In genomic region chr4:110412354-110412753, GRCh38 we compare ENCODE assay signal across 27 cellular contexts.
DNase-seq lines count a peak whose midpoint lies in the region; ATAC-seq, FAIRE-seq and TF ChIP-seq lines count a peak whose summit lies in the region.
"Had no signal": no experiment of that assay in that cellular context is flagged by ENCODE, and none has a peak within 500 bp of the region (broad histone marks: within the 10 kb centered on the region; RNA-seq: fewer than 3 reads in every experiment).

No MANE protein-coding gene starts in this region.

- no peaks in the 10 kb centered on the region for H3K79me2 ChIP-seq in SK-N-SH (ENCODE audit: insufficient read depth)

- no peaks in the 10 kb centered on the region for H3K27me3 Mint-ChIP-seq in nephron (ENCODE audit: low read depth)
- H3K27me3 Mint-ChIP-seq in natural killer cell treated with Interleukin-12 subunit alpha and Interleukin-12 subunit beta and Interleukin-15 and Interleukin-18, amount 100 ng/mL, for 72 hours, result peaks cover 4 to 7% of the 10 kb centered on the region in 2 donors
- H3K27me3 Mint-ChIP-seq: IgD-negative memory B cell had no signal

- no peak overlapping the region for H3K4me3 ChIP-seq in SK-N-SH (ENCODE audit: low read depth in 2 of 2, low read length in 1 of 2)
- H3K4me3 ChIP-seq: dorsolateral prefrontal cortex, GM12878, thyroid gland had no signal

- H3K27me3 ChIP-seq in SK-N-SH (ENCODE audit: insufficient read depth), result no peaks in the 10 kb centered on the region
- H3K27me3 ChIP-seq: thyroid gland had no signal

- H3K9ac ChIP-seq in SK-N-SH, result no peak overlapping the region

- TF ChIP-seq RAD21 in SK-N-SH (IDR thresholded peaks at IDR 0.05; ENCODE audit: low read length), result no peak

- H3K4me1 Mint-ChIP-seq in nephron, result peaks cover 43% of the 10 kb centered on the region
- H3K4me1 Mint-ChIP-seq in natural killer cell treated with Interleukin-12 subunit alpha and Interleukin-12 subunit beta and Interleukin-15 and Interleukin-18, amount 100 ng/mL, for 72 hours (ENCODE audit: low read depth in 2 of 2), result no peaks in the 10 kb centered on the region
- H3K4me1 Mint-ChIP-seq: B cell; central memory CD8-positive, alpha-beta T cell; IgD-negative memory B cell had no signal

- peak overlapping the region; percentile 54 to 68 (median 68) for H3K4me3 Mint-ChIP-seq in nephron
- H3K4me3 Mint-ChIP-seq in natural killer cell treated with Interleukin-12 subunit alpha and Interleukin-12 subunit beta and Interleukin-15 and Interleukin-18, amount 100 ng/mL, for 72 hours, result no peak overlapping the region
- H3K4me3 Mint-ChIP-seq: activated T-cell treated with anti-CD3 and anti-CD28 coated beads, Interleukin-2, amount 50 U/mL, for 24 hours; B cell; central memory CD8-positive, alpha-beta T cell had no signal

- DNase-seq in SK-N-SH (peak; percentile 12), NCI-H510A treated with DMSO at 0.1 percent for 48 hours (lab: John Stamatoyannopoulos, UW) (no peak), mesenteric fat pad (ENCODE audit: low spot score) (no peak)
- DNase-seq in natural killer cell treated with Interleukin-12 subunit alpha and Interleukin-12 subunit beta and Interleukin-15 and Interleukin-18, amount 100 ng/mL, for 72 hours (ENCODE audit: low spot score), result no peak
- DNase-seq: activated CD4-positive, alpha-beta T cell treated with anti-CD3 and anti-CD28 coated beads for 1 hour; activated naive CD4-positive, alpha-beta T cell; activated T-cell treated with anti-CD3 and anti-CD28 coated beads, Interleukin-2, amount 50 U/mL, for 24 hours; DMS79 treated with DMSO at 0.1 percent for 48 hours; dorsolateral prefrontal cortex; foreskin fibroblast; NCI-H1436; NCI-H2171; nucleus accumbens; stimulated activated CD4-positive, alpha-beta T cell treated with anti-CD3 and anti-CD28 coated beads, Interleukin-4, amount 100 ng/mL, for 4 hours; stimulated activated naive CD8-positive, alpha-beta T cell treated with anti-CD3 and anti-CD28 coated beads, Interleukin-15, Interleukin-2, amounts not matched to agents 100 U/mL and 50 U/mL, for 24 hours; thyroid gland had no signal

- H3K4me2 ChIP-seq in SK-N-SH, result no peak overlapping the region

- H3K36me3 ChIP-seq in SK-N-SH (replicated peaks in 1 of 2; ENCODE audit: control insufficient read depth in 1 of 2, insufficient read depth in 2 of 2, low read length in 1 of 2), result no peaks in the 10 kb centered on the region
- H3K36me3 ChIP-seq: thyroid gland had no signal

- peaks cover 34% of the 10 kb centered on the region for H3K36me3 Mint-ChIP-seq in nephron (ENCODE audit: low read depth)
- H3K36me3 Mint-ChIP-seq in natural killer cell treated with Interleukin-12 subunit alpha and Interleukin-12 subunit beta and Interleukin-15 and Interleukin-18, amount 100 ng/mL, for 72 hours, result no peaks in the 10 kb centered on the region
- H3K36me3 Mint-ChIP-seq: IgD-negative memory B cell had no signal

- no peak overlapping the region for H2AFZ ChIP-seq in SK-N-SH (ENCODE audit: low read depth)

- no peaks in the 10 kb centered on the region for H4K20me1 ChIP-seq in SK-N-SH (ENCODE audit: insufficient read depth)

- no peaks in the 10 kb centered on the region for H3K9me2 ChIP-seq in SK-N-SH

- TF ChIP-seq EP300 in SK-N-SH (IDR thresholded peaks at IDR 0.05; ENCODE audit: borderline replicate concordance in 1 of 2, low read depth in 1 of 2, low read length in 1 of 2), result no peak

- no peaks in the 10 kb centered on the region for H3F3A ChIP-seq in SK-N-SH (replicated peaks; ENCODE audit: insufficient read depth)

- CTCF ChIA-PET in SK-N-SH (lab: Yijun Ruan, JAX), result no interaction called here

- POLR2A ChIA-PET in SK-N-SH (lab: Yijun Ruan, JAX), result no interaction called here

- 52% methylated on average over 3 of the region's 3 CpGs for WGBS in SK-N-SH (ENCODE audit: low lambda C conversion rate)

- peaks cover 20% of the 10 kb centered on the region for H3K9me3 Mint-ChIP-seq in nephron
- H3K9me3 Mint-ChIP-seq in natural killer cell treated with Interleukin-12 subunit alpha and Interleukin-12 subunit beta and Interleukin-15 and Interleukin-18, amount 100 ng/mL, for 72 hours, result no peaks in the 10 kb centered on the region
- H3K9me3 Mint-ChIP-seq: activated T-cell treated with anti-CD3 and anti-CD28 coated beads, Interleukin-2, amount 50 U/mL, for 24 hours; central memory CD8-positive, alpha-beta T cell had no signal

- TF ChIP-seq CTCF in SK-N-SH (IDR thresholded peaks at IDR 0.05) (no peak), nephron (IDR thresholded peaks at IDR 0.05; ENCODE audit: unreplicated experiment in 3 of 3) (no peak)

- H3K27ac Mint-ChIP-seq in nephron, result peak overlapping the region; percentile 96 to 98 (median 97)
- H3K27ac Mint-ChIP-seq in natural killer cell treated with Interleukin-12 subunit alpha and Interleukin-12 subunit beta and Interleukin-15 and Interleukin-18, amount 100 ng/mL, for 72 hours, result no peak overlapping the region
- H3K27ac Mint-ChIP-seq: activated T-cell treated with anti-CD3 and anti-CD28 coated beads, Interleukin-2, amount 50 U/mL, for 24 hours; B cell; IgD-negative memory B cell had no signal

- H3K27ac ChIP-seq in SK-N-SH (ENCODE audit: low read depth in 2 of 2, low read length in 1 of 2), result no peak overlapping the region
- H3K27ac ChIP-seq: dorsolateral prefrontal cortex, epithelial cell of prostate, HL-60, thyroid gland had no signal

- ATAC-seq in SK-N-SH treated with all-trans-retinoic acid at 6 μM for 48 hours, result no peak
- no peak for ATAC-seq in natural killer cell treated with Interleukin-12 subunit alpha and Interleukin-12 subunit beta and Interleukin-15 and Interleukin-18, amount 100 ng/mL, for 72 hours
- ATAC-seq in GM19467 (IDR thresholded peaks at IDR 0.05; ENCODE audit: unreplicated experiment), result no peak
- ATAC-seq: GM12878; stimulated activated naive CD8-positive, alpha-beta T cell treated with anti-CD3 and anti-CD28 coated beads, Interleukin-15, Interleukin-2, amounts not matched to agents 100 U/mL and 50 U/mL, for 24 hours had no signal

- H3K9me3 ChIP-seq in SK-N-SH, result no peaks in the 10 kb centered on the region
- H3K9me3 ChIP-seq: thyroid gland had no signal

- no peaks in the 10 kb centered on the region; a peak in 1 of 4 replicates for H3K4me1 ChIP-seq in SK-N-SH (ENCODE audit: control insufficient read depth in 1 of 2, insufficient read depth in 2 of 2, low read depth in 1 of 2, low read length in 1 of 2)
- H3K4me1 ChIP-seq: thyroid gland had no signal

- FAIRE-seq in endometrium (lab: Jason Lieb, UNC), result peak; percentile 99
- FAIRE-seq: A204.1, GM12878 had no signal

TF ChIP-seq in SK-N-SH, 30 proteins besides CTCF, POLR2A, EP300 and RAD21 (continues in another document):
- no peak for TF ChIP-seq USF2 (IDR thresholded peaks at IDR 0.05; ENCODE audit: borderline replicate concordance, low read depth, low read length)
- no peak for TF ChIP-seq TCF12 (IDR thresholded peaks at IDR 0.05)
- TF ChIP-seq, protein P1, sequence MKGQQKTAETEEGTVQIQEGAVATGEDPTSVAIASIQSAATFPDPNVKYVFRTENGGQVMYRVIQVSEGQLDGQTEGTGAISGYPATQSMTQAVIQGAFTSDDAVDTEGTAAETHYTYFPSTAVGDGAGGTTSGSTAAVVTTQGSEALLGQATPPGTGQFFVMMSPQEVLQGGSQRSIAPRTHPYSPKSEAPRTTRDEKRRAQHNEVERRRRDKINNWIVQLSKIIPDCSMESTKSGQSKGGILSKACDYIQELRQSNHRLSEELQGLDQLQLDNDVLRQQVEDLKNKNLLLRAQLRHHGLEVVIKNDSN (IDR thresholded peaks at IDR 0.05; ENCODE audit: borderline replicate concordance, low read depth), result no peak
- TF ChIP-seq EZH2phosphoT487 (IDR thresholded peaks at IDR 0.05; ENCODE audit: borderline replicate concordance, low read depth), result no peak
- TF ChIP-seq ELF1 (IDR thresholded peaks at IDR 0.05), result no peak
- no peak for TF ChIP-seq MEF2A (IDR thresholded peaks at IDR 0.05; ENCODE audit: borderline replicate concordance, low read depth)
- no peak for TF ChIP-seq RCOR1 (IDR thresholded peaks at IDR 0.05; ENCODE audit: low read length)
- no peak for TF ChIP-seq NFIC (IDR thresholded peaks at IDR 0.05; ENCODE audit: borderline replicate concordance)
- no peak for TF ChIP-seq GABPA (IDR thresholded peaks at IDR 0.05; ENCODE audit: low read depth)
- TF ChIP-seq RXRA (IDR thresholded peaks at IDR 0.05; ENCODE audit: borderline replicate concordance, low read depth), result no peak

TF ChIP-seq in SK-N-SH treated with all-trans-retinoic acid at 6 μM for 48 hours, 23 proteins besides CTCF, POLR2A, EP300 and RAD21:
- TF ChIP-seq, protein P2, sequence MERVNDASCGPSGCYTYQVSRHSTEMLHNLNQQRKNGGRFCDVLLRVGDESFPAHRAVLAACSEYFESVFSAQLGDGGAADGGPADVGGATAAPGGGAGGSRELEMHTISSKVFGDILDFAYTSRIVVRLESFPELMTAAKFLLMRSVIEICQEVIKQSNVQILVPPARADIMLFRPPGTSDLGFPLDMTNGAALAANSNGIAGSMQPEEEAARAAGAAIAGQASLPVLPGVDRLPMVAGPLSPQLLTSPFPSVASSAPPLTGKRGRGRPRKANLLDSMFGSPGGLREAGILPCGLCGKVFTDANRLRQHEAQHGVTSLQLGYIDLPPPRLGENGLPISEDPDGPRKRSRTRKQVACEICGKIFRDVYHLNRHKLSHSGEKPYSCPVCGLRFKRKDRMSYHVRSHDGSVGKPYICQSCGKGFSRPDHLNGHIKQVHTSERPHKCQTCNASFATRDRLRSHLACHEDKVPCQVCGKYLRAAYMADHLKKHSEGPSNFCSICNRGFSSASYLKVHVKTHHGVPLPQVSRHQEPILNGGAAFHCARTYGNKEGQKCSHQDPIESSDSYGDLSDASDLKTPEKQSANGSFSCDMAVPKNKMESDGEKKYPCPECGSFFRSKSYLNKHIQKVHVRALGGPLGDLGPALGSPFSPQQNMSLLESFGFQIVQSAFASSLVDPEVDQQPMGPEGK (CRISPR knock-in tag; IDR thresholded peaks at IDR 0.05; ENCODE audit: borderline replicate concordance), result no peak
- TF ChIP-seq ARNTL (CRISPR knock-in tag; IDR thresholded peaks at IDR 0.05; ENCODE audit: borderline replicate concordance, low read depth), result no peak

Comparison
In these comparisons a context has a peak if more than half of its experiments do, and no peak if none do; other contexts are left out.
1. H3K27ac Mint-ChIP-seq: peak in nephron (3 of 3); none in natural killer cell treated with Interleukin-12 subunit alpha and Interleukin-12 subunit beta and Interleukin-15 and Interleukin-18, amount 100 ng/mL, for 72 hours (0 of 2).